Comparison of ENCODE assay signal across 12 cellular contexts in the genomic region with DNA sequence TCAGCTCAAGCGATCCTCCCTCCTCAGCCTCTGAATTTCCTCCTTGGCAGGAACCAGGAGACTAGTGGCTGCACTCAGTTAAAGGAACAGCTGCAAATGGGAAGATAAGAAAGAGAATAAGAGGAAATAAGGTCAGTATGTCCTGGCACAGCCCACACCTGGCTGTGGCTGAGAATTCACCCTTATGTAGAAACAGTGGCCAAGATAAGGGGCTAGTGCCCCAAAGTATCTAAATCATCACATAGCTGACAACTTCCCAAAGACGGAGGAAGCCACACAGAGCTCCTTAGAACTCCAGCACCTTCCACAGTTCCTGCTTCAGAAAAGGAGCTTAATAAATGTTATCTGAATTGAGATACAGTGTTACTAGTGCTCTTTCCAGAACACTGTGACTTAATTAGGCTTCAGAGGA. TPM values are rescaled to one million over a fixed set of nuclear protein-coding genes. Genes with fewer than 3 reads are reported as not detected.
DNase-seq lines count a peak whose midpoint lies in the region; ATAC-seq and TF ChIP-seq lines count a peak whose summit lies in the region.
"Had no signal": no experiment of that assay in that cellular context is flagged by ENCODE, and none has a peak within 500 bp of the region (broad histone marks: within the 10 kb centered on the region; RNA-seq: fewer than 3 reads in every experiment).

No MANE protein-coding gene starts in this region.

- H3K9ac ChIP-seq in Loucy (ENCODE audit: low read depth, low read length, poor library complexity, severe bottlenecking): peak overlapping the region; percentile 91
- peak overlapping the region; percentile 100 for H3K9ac ChIP-seq in mesenchymal stem cell (ENCODE audit: low read length)

- H3K9me3 ChIP-seq in Loucy (ENCODE audit: insufficient read depth, low read depth, low read length) (no peaks in the 10 kb centered on the region), breast epithelium (no peaks in the 10 kb centered on the region), mesenchymal stem cell (ENCODE audit: control insufficient read depth, low read length) (no peaks in the 10 kb centered on the region), thoracic aorta (no peaks in the 10 kb centered on the region)

- H3K23ac ChIP-seq in mesenchymal stem cell (ENCODE audit: low read length in 2 of 2): peak overlapping the region in 1 of 2 experiments; percentile 57

- peak overlapping the region; percentile 5 to 40 for H2BK12ac ChIP-seq in mesenchymal stem cell (ENCODE audit: low read length in 2 of 2)

- peaks cover 26% of the 10 kb centered on the region for H3K79me2 ChIP-seq in Loucy (ENCODE audit: insufficient read depth, low read length)

- ATAC-seq in thoracic aorta (ENCODE audit: insufficient number of reproducible peaks, low FRiP score, low read depth): no peak
- no peak for ATAC-seq in GM21381 (IDR thresholded peaks at IDR 0.05; ENCODE audit: unreplicated experiment)
- ATAC-seq: T-cell had no signal

- peak overlapping the region; percentile 93 for H3K4me2 ChIP-seq in Loucy (ENCODE audit: low read depth, low read length, poor library complexity, severe bottlenecking)
- no peak overlapping the region for H3K4me2 ChIP-seq in mesenchymal stem cell (ENCODE audit: low read length, poor library complexity, severe bottlenecking)

- H2BK120ac ChIP-seq in mesenchymal stem cell (ENCODE audit: low read depth, low read length): no peak overlapping the region

- H2AK5ac ChIP-seq in mesenchymal stem cell (ENCODE audit: low read length, severe bottlenecking): peak overlapping the region; percentile 20

- H3K27ac ChIP-seq in breast epithelium (peak overlapping the region; percentile 86 to 98), mesenchymal stem cell (ENCODE audit: low read length, poor library complexity, severe bottlenecking) (no peak overlapping the region), thoracic aorta (peak overlapping the region; percentile 93 to 97)

- H3K18ac ChIP-seq in mesenchymal stem cell (ENCODE audit: low read depth in 1 of 2, low read length in 2 of 2): peak overlapping the region in 1 of 2 experiments; percentile 55

- no peak overlapping the region for H3K4me3 ChIP-seq in Loucy (ENCODE audit: low read length, poor library complexity, severe bottlenecking)
- no peak overlapping the region for H3K4me3 ChIP-seq in breast epithelium
- H3K4me3 ChIP-seq in mesenchymal stem cell (ENCODE audit: insufficient read depth in 1 of 2, low read depth in 1 of 2, low read length in 2 of 2): peak overlapping the region in 1 of 2 experiments; percentile 54
- H3K4me3 ChIP-seq in thoracic aorta: no peak overlapping the region

- no peak overlapping the region for H4K91ac ChIP-seq in mesenchymal stem cell (ENCODE audit: low read length)

- peak overlapping the region; percentile 49 for H2AFZ ChIP-seq in Loucy (ENCODE audit: low read length)
- peak overlapping the region; percentile 90 for H2AFZ ChIP-seq in mesenchymal stem cell (ENCODE audit: low read depth, low read length)

- H4K8ac ChIP-seq in mesenchymal stem cell (ENCODE audit: low read length): peak overlapping the region; percentile 10

- H3K14ac ChIP-seq in mesenchymal stem cell (ENCODE audit: low read length in 2 of 2): peak overlapping the region in 1 of 2 experiments; percentile 12

- H3K27me3 ChIP-seq in Loucy (ENCODE audit: insufficient read depth, low read length, poor library complexity, severe bottlenecking) (no peaks in the 10 kb centered on the region), breast epithelium (no peaks in the 10 kb centered on the region), mesenchymal stem cell (ENCODE audit: control insufficient read depth in 1 of 2, insufficient read depth in 1 of 2, low read length in 2 of 2) (no peaks in the 10 kb centered on the region), thoracic aorta (replicated peaks; ENCODE audit: insufficient read depth) (no peaks in the 10 kb centered on the region)

- H2BK15ac ChIP-seq in mesenchymal stem cell (ENCODE audit: low read depth, poor library complexity, severe bottlenecking): no peak overlapping the region

- 100% methylated on average over 1 of the region's 2 CpGs for WGBS in mesenchymal stem cell

- intact Hi-C loops in breast epithelium (cut with DNase I; ENCODE audit: low total_unique reads): no loop called here

- H2BK5ac ChIP-seq in mesenchymal stem cell (ENCODE audit: low read depth, low read length, poor library complexity, severe bottlenecking): no peak overlapping the region

- no peak for DNase-seq in breast epithelium (ENCODE audit: low spot score in 2 of 2)
- no peak for DNase-seq in mesenchymal stem cell
- DNase-seq in thoracic aorta (ENCODE audit: low spot score): no peak
- DNase-seq in stimulated activated CD4-positive, alpha-beta T cell treated with anti-CD3 and anti-CD28 coated beads, Interleukin-12 subunit alpha, Interleukin-12 subunit beta, amount 100 ng/mL, for 4 hours: no peak
- no peak for DNase-seq in kidney glomerular epithelial cell (lab: John Stamatoyannopoulos, UW)
- DNase-seq: foreskin melanocyte; stimulated activated CD4-positive, alpha-beta T cell treated with anti-CD3 and anti-CD28 coated beads, Interleukin-1b, Interleukin-23, amount 100 ng/mL, for 48 hours; T-cell had no signal

- H3K79me1 ChIP-seq in mesenchymal stem cell (replicated peaks; ENCODE audit: low read length, poor library complexity, severe bottlenecking): no peaks in the 10 kb centered on the region

- no peak for TF ChIP-seq CTCF in Loucy (conservative IDR thresholded peaks at IDR 0.05; ENCODE audit: low read length)
- TF ChIP-seq CTCF in breast epithelium (IDR thresholded peaks at IDR 0.05): no peak
- no peak for TF ChIP-seq CTCF in thoracic aorta (IDR thresholded peaks at IDR 0.05)

- H3K36me3 ChIP-seq in Loucy (ENCODE audit: insufficient read depth, low read length) (no peaks in the 10 kb centered on the region), breast epithelium (no peaks in the 10 kb centered on the region), mesenchymal stem cell (ENCODE audit: control insufficient read depth in 1 of 2, insufficient read depth in 2 of 2, low read depth in 1 of 2, low read length in 2 of 2) (peaks cover 0 to 7% of the 10 kb centered on the region in 2 experiments), thoracic aorta (no peaks in the 10 kb centered on the region)

- no peaks in the 10 kb centered on the region; the same call in 1 of the 2 replicates for H3F3A ChIP-seq in Loucy (ENCODE audit: low read depth)

- peaks cover 25% of the 10 kb centered on the region for H4K20me1 ChIP-seq in Loucy (ENCODE audit: insufficient read depth, low read length, poor library complexity, severe bottlenecking)

- H3K4me1 ChIP-seq in Loucy (ENCODE audit: insufficient read depth, low read length, poor library complexity, severe bottlenecking): peaks cover 34% of the 10 kb centered on the region
- peaks cover 7 to 8% of the 10 kb centered on the region in 2 donors for H3K4me1 ChIP-seq in breast epithelium
- peaks cover 6% of the 10 kb centered on the region for H3K4me1 ChIP-seq in mesenchymal stem cell (ENCODE audit: control insufficient read depth, insufficient read depth, low read depth, low read length)
- H3K4me1 ChIP-seq in thoracic aorta (ENCODE audit: control insufficient read depth in 1 of 2, low read depth in 2 of 2): peaks cover 20 to 34% of the 10 kb centered on the region in 2 donors

- TF ChIP-seq POLR2A in breast epithelium (IDR thresholded peaks at IDR 0.05): no peak

- H3K9me2 ChIP-seq in Loucy (replicated peaks; ENCODE audit: low read depth, low read length): no peaks in the 10 kb centered on the region

- peak overlapping the region; percentile 38 to 40 for H3K4ac ChIP-seq in mesenchymal stem cell (ENCODE audit: low read depth in 1 of 2, low read length in 2 of 2)

RNA-seq across cellular contexts. Expression of gene CHIC2, which starts 2.3 kb away (rescaled TPM):
- total RNA-seq in breast epithelium: 10 to 100 TPM; 33.9 to 71.4 (median 47.5) TPM
- polyA plus RNA-seq in mesenchymal stem cell (2013, experiment 1 of 2): 23.2 TPM
- polyA plus RNA-seq in mesenchymal stem cell (2013, experiment 2 of 2): 23.9 TPM
- 10 to 100 TPM; 52.8 to 75.0 TPM for total RNA-seq in thoracic aorta

RNA-seq across cellular contexts. Expression of gene GSX2, which starts 33.2 kb away (rescaled TPM):
- total RNA-seq in breast epithelium (not detected), thoracic aorta (not detected)
- polyA plus RNA-seq in mesenchymal stem cell (2013, experiment 1 of 2): not detected
- not detected for polyA plus RNA-seq in mesenchymal stem cell (2013, experiment 2 of 2)
- total RNA-seq: myocyte, NCI-H460, T-cell had no signal
